Comparison of ENCODE assay signal across 16 cellular contexts in the genomic region with DNA sequence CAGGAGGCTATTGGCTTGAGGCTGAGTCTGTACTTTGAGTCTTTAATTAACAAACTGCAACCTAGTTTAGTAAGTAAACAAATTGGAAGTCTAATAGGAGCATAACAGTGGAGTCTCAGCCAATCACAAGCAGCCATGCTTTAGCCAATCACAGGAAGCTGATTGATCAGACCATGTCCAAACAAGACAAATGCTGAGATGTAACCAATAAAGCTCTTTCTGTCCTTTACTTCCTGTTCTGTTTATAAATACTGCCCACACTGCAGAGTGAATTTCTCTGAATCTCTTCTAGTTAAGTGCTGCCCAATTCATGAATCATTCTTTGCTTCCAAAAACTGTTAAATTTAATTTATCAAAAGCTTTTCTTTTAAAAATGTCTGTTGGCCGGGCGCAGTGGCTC.
DNase-seq lines count a peak whose midpoint lies in the region; ATAC-seq, FAIRE-seq and TF ChIP-seq lines count a peak whose summit lies in the region.
"Had no signal": no experiment of that assay in that cellular context is flagged by ENCODE, and none has a peak within 500 bp of the region (broad histone marks: within the 10 kb centered on the region; RNA-seq: fewer than 3 reads in every experiment).

No MANE protein-coding gene starts in this region.

- H3K9me3 ChIP-seq in PC-3 (ENCODE audit: low read length) = no peaks in the 10 kb centered on the region
- H3K9me3 ChIP-seq: gastroesophageal sphincter, right atrium auricular region, upper lobe of left lung had no signal

- peak overlapping the region; percentile 35 for H3K9ac ChIP-seq in PC-3 (ENCODE audit: low read length)

- peaks cover 26% of the 10 kb centered on the region for H3F3A ChIP-seq in PC-3 (ENCODE audit: low read length, unreplicated experiment)

- H3K36me3 ChIP-seq in PC-3 (ENCODE audit: low read depth, low read length) (no peaks in the 10 kb centered on the region), bronchial epithelial cell (ENCODE audit: control insufficient read depth, insufficient read depth, low read length) (no peaks in the 10 kb centered on the region)
- H3K36me3 ChIP-seq: gastroesophageal sphincter, right atrium auricular region, upper lobe of left lung had no signal

- H3K27me3 Mint-ChIP-seq in HFFc6 (ENCODE audit: insufficient read depth) = no peaks in the 10 kb centered on the region

- H3K9me3 Mint-ChIP-seq in HFFc6 = no peaks in the 10 kb centered on the region

- no peaks in the 10 kb centered on the region for H3K9me2 ChIP-seq in PC-3 (replicated peaks; ENCODE audit: low read length)

- POLR2A ChIA-PET in PC-3 (lab: Charles Lee; ENCODE audit: unreplicated experiment) = no interaction called here

- TF ChIP-seq POLR2A in lower leg skin (IDR thresholded peaks at IDR 0.05) = no peak

- H3K27me3 ChIP-seq in PC-3 (ENCODE audit: low read length) (no peaks in the 10 kb centered on the region), bronchial epithelial cell (ENCODE audit: control insufficient read depth, insufficient read depth, low read length) (no peaks in the 10 kb centered on the region)
- H3K27me3 ChIP-seq: gastroesophageal sphincter, right atrium auricular region, upper lobe of left lung had no signal

- H3K27ac ChIP-seq in PC-3 (ENCODE audit: low read length) = peak overlapping the region; percentile 90
- H3K27ac ChIP-seq: gastroesophageal sphincter, right atrium auricular region, upper lobe of left lung had no signal

- no peak for FAIRE-seq in bronchial epithelial cell (lab: Jason Lieb, UNC)

- WGBS in lower leg skin, 2 donors = 91 to 94% methylated on average over 2 of the region's 2 CpGs

- ATAC-seq in PC-3 (peak; percentile 9), HG02610 (IDR thresholded peaks at IDR 0.05; ENCODE audit: unreplicated experiment) (no peak)
- ATAC-seq: gastroesophageal sphincter; naive thymus-derived CD8-positive, alpha-beta T cell had no signal

- intact Hi-C loops in PC-3 (cut with micrococcal nuclease) = loop anchor here (2.0 kb wide), 1 partner anchor 77 kb away; no protein-coding TSS in a partner anchor
- intact Hi-C loops in lower leg skin (cut with DNase I; ENCODE audit: low total_unique reads) = no loop called here

- CTCF ChIA-PET in PC-3 (lab: Charles Lee) = interaction anchor here (0.6 kb wide), 1 partner anchor 29 kb away, joined by 5 read pairs; no protein-coding TSS in a partner anchor

- H3K4me2 ChIP-seq in PC-3 (ENCODE audit: low read length) = peak overlapping the region; percentile 54

- H3K27ac Mint-ChIP-seq in HFFc6 = peak overlapping the region; percentile 92
- H3K27ac Mint-ChIP-seq: activated CD4-positive, alpha-beta memory T cell treated with anti-CD3 and anti-CD28 coated beads, Interleukin-2, amount 10 ng/mL, durations not matched to agents 7 days and 5 days; B cell had no signal

- no peaks in the 10 kb centered on the region for H4K20me1 ChIP-seq in PC-3 (ENCODE audit: low read length)

- no TSS peak for BruUV-seq in PC-3 (replicated peaks; lab: Mats Ljungman, UMichigan)

- peak overlapping the region; percentile 68 for H3K4me3 Mint-ChIP-seq in HFFc6
- H3K4me3 Mint-ChIP-seq: activated CD4-positive, alpha-beta memory T cell treated with anti-CD3 and anti-CD28 coated beads, Interleukin-2, amount 10 ng/mL, durations not matched to agents 7 days and 5 days; B cell; naive thymus-derived CD8-positive, alpha-beta T cell had no signal

- H3K4me1 ChIP-seq in PC-3 (ENCODE audit: insufficient read depth, low read length) = peaks cover 77% of the 10 kb centered on the region
- H3K4me1 ChIP-seq: gastroesophageal sphincter had no signal

- DNase-seq in HFFc6 (peak; percentile 64), PC-3 (peak; percentile 69), bronchial epithelial cell (ENCODE audit: low read depth) (peak; percentile 85), renal cortical epithelial cell (ENCODE audit: low read depth) (peak; percentile 19), T-helper 1 cell (no peak), lower leg skin (ENCODE audit: low spot score in 2 of 2) (no peak)
- DNase-seq: activated CD4-positive, alpha-beta memory T cell treated with anti-CD3 and anti-CD28 coated beads, Interleukin-2, amount 10 ng/mL, durations not matched to agents 7 days and 5 days; central memory CD4-positive, alpha-beta T cell; naive thymus-derived CD8-positive, alpha-beta T cell; NCI-H1417; stimulated activated CD8-positive, alpha-beta memory T cell treated with anti-CD3 and anti-CD28 coated beads, Interleukin-4, amount 100 ng/mL, for 48 hours; upper lobe of left lung had no signal

- H3K79me2 ChIP-seq in PC-3 (ENCODE audit: low read length) = no peaks in the 10 kb centered on the region

- H3K36me3 Mint-ChIP-seq in HFFc6 (ENCODE audit: low read depth) = peaks cover 14% of the 10 kb centered on the region
- H3K36me3 Mint-ChIP-seq: naive thymus-derived CD8-positive, alpha-beta T cell had no signal

- H2AFZ ChIP-seq in PC-3 (ENCODE audit: low read length) = no peak overlapping the region

- peaks cover 100% of the 10 kb centered on the region for H3K4me1 Mint-ChIP-seq in HFFc6 (ENCODE audit: low read depth)
- H3K4me1 Mint-ChIP-seq: B cell had no signal

- H3K4me3 ChIP-seq in PC-3 (ENCODE audit: low read length) (peak overlapping the region; percentile 2; the same call in 1 of the 2 replicates), bronchial epithelial cell (ENCODE audit: low read depth, low read length) (no peak overlapping the region), lower leg skin (ENCODE audit: low read depth, poor library complexity, severe bottlenecking) (no peak overlapping the region)
- H3K4me3 ChIP-seq: gastroesophageal sphincter, right atrium auricular region, upper lobe of left lung had no signal

- TF ChIP-seq CTCF in HFFc6 (IDR thresholded peaks at IDR 0.05) (no peak), PC-3 (conservative IDR thresholded peaks at IDR 0.05; ENCODE audit: low read depth, low read length) (no peak), bronchial epithelial cell (IDR thresholded peaks at IDR 0.05; ENCODE audit: insufficient read depth, low read length, severe bottlenecking) (no peak), lower leg skin (IDR thresholded peaks at IDR 0.05) (no peak)

Comparison
In these comparisons a context has a peak if more than half of its experiments do, and no peak if none do; other contexts are left out.
1. DNase-seq: peak in HFFc6 (single experiment), PC-3 (single experiment), bronchial epithelial cell (single experiment) and renal cortical epithelial cell (single experiment); none in T-helper 1 cell (0 of 5) and lower leg skin (0 of 2).